ENCODE assay signal across 28 cellular contexts in the genomic region with DNA sequence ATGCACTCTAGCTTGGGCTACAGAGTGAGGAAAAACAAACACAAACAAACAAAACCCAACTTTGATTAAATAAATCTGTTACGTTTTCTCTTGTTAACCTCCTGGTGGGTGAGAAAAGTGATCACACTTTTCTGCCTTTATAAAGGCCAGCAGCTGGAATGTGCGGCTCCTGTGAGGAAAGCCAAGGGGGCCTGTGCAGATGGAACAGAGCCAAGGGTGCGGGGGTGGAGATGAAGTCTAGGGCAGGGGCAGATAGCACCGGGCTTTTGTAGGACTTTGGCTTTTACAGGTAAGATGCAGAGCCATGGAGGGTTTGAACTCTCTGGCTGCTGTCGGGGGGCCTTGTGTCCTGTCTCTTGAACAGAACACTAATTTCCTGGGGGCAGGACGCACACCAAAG. TPM values are rescaled to one million over a fixed set of nuclear protein-coding genes. Genes with fewer than 3 reads are reported as not detected.
DNase-seq lines count a peak whose midpoint lies in the region; ATAC-seq and TF ChIP-seq lines count a peak whose summit lies in the region.
"Had no signal": no experiment of that assay in that cellular context is flagged by ENCODE, and none has a peak within 500 bp of the region (broad histone marks: within the 10 kb centered on the region; RNA-seq: fewer than 3 reads in every experiment).

No MANE protein-coding gene starts in this region.

- no peaks in the 10 kb centered on the region for H3K9me3 ChIP-seq in upper lobe of right lung
- H3K9me3 ChIP-seq: BLaER1, esophagus squamous epithelium, stomach, tibial artery had no signal

- intact Hi-C loops in Right ventricle myocardium inferior (cut with DNase I): no loop called here
- intact Hi-C loops in cardiac septum (cut with DNase I): no loop called here
- intact Hi-C loops in upper lobe of right lung (cut with DNase I): no loop called here

- no peak overlapping the region for H2BK5ac ChIP-seq in mesendoderm (ENCODE audit: low read length)

- no peaks in the 10 kb centered on the region for H3K27me3 Mint-ChIP-seq in type B pancreatic cell
- H3K27me3 Mint-ChIP-seq: activated CD4-positive, alpha-beta T cell treated with anti-CD3 and anti-CD28 coated beads for 36 hours; activated naive CD8-positive, alpha-beta T cell; dendritic cell treated with granulocyte-macrophage colony-stimulating factor and Interleukin-4, amounts not matched to agents 40 ng/mL and 50 ng/mL, for 4 days had no signal

- H3K36me3 Mint-ChIP-seq in type B pancreatic cell: no peaks in the 10 kb centered on the region
- H3K36me3 Mint-ChIP-seq in stimulated activated effector memory CD8-positive, alpha-beta T cell treated with anti-CD3 and anti-CD28 coated beads, Interleukin-12 subunit alpha, Interleukin-12 subunit beta, amount 100 ng/mL, for 72 hours: no peaks in the 10 kb centered on the region
- H3K36me3 Mint-ChIP-seq: activated naive CD8-positive, alpha-beta T cell had no signal

- H3K79me2 ChIP-seq in mesendoderm (ENCODE audit: control insufficient read depth, insufficient read depth, low read length): no peaks in the 10 kb centered on the region

- H3K4me1 ChIP-seq in mesendoderm (ENCODE audit: control insufficient read depth, low read depth, low read length) (peaks cover 10% of the 10 kb centered on the region), upper lobe of right lung (no peaks in the 10 kb centered on the region)
- H3K4me1 ChIP-seq: BLaER1 had no signal

- peaks cover 24% of the 10 kb centered on the region for H3K4me1 Mint-ChIP-seq in type B pancreatic cell (ENCODE audit: unreplicated experiment)
- peaks cover 2% of the 10 kb centered on the region for H3K4me1 Mint-ChIP-seq in stimulated activated effector memory CD8-positive, alpha-beta T cell treated with anti-CD3 and anti-CD28 coated beads, Interleukin-12 subunit alpha, Interleukin-12 subunit beta, amount 100 ng/mL, for 72 hours
- H3K4me1 Mint-ChIP-seq: activated CD4-positive, alpha-beta T cell treated with anti-CD3 and anti-CD28 coated beads for 36 hours had no signal

- H3K18ac ChIP-seq in mesendoderm (ENCODE audit: low read length): no peak overlapping the region

- H3K9ac ChIP-seq in mesendoderm (ENCODE audit: low read length): no peak overlapping the region
- H3K9ac ChIP-seq: BLaER1 had no signal

- no peak overlapping the region for H2BK120ac ChIP-seq in mesendoderm (ENCODE audit: low read depth, low read length)

- H3K36me3 ChIP-seq in mesendoderm (ENCODE audit: control insufficient read depth, insufficient read depth, low read length): no peaks in the 10 kb centered on the region
- H3K36me3 ChIP-seq in upper lobe of right lung: no peaks in the 10 kb centered on the region
- H3K36me3 ChIP-seq: BLaER1, esophagus squamous epithelium, stomach, tibial artery had no signal

- no peak for TF ChIP-seq CTCF in type B pancreatic cell (conservative IDR thresholded peaks at IDR 0.05)
- TF ChIP-seq CTCF in upper lobe of right lung (IDR thresholded peaks at IDR 0.05): no peak

- ATAC-seq in Right ventricle myocardium inferior: no peak
- no peak for ATAC-seq in stimulated activated effector memory CD8-positive, alpha-beta T cell treated with anti-CD3 and anti-CD28 coated beads, Interleukin-12 subunit alpha, Interleukin-12 subunit beta, amount 100 ng/mL, for 72 hours
- ATAC-seq in upper lobe of right lung: no peak
- ATAC-seq: activated CD4-positive, alpha-beta T cell treated with anti-CD3 and anti-CD28 coated beads for 36 hours; activated CD8-positive, alpha-beta T cell treated with anti-CD3 and anti-CD28 coated beads, Interleukin-2, amount 10 ng/mL, durations not matched to agents 7 days and 5 days; left cardiac atrium; PC-3 had no signal

- no peak overlapping the region for H3K4me2 ChIP-seq in mesendoderm (ENCODE audit: low read length)
- H3K4me2 ChIP-seq: BLaER1 had no signal

- H3K27me3 ChIP-seq in mesendoderm (ENCODE audit: insufficient read depth, low read length, poor library complexity) (no peaks in the 10 kb centered on the region), upper lobe of right lung (no peaks in the 10 kb centered on the region)
- H3K27me3 ChIP-seq: BLaER1, esophagus squamous epithelium, stomach, tibial artery had no signal

- no peak overlapping the region for H3K23ac ChIP-seq in mesendoderm (ENCODE audit: low read length)

- H3K27ac ChIP-seq in mesendoderm (ENCODE audit: low read depth, low read length): no peak overlapping the region
- no peak overlapping the region for H3K27ac ChIP-seq in upper lobe of right lung
- H3K27ac ChIP-seq: BLaER1, esophagus squamous epithelium, stomach, tibial artery had no signal

- no CpG with 5 or more reads among the region's 6 CpGs for WGBS in mesendoderm (ENCODE audit: extremely low coverage, insufficient coverage, low lambda C conversion rate)

- H3K56ac ChIP-seq in mesendoderm (ENCODE audit: low read length): peak overlapping the region; percentile 25

- no peak overlapping the region for H4K5ac ChIP-seq in mesendoderm (ENCODE audit: low read length)

- no peak overlapping the region for H3K4me3 Mint-ChIP-seq in type B pancreatic cell
- H3K4me3 Mint-ChIP-seq in stimulated activated effector memory CD8-positive, alpha-beta T cell treated with anti-CD3 and anti-CD28 coated beads, Interleukin-12 subunit alpha, Interleukin-12 subunit beta, amount 100 ng/mL, for 72 hours: no peak overlapping the region
- H3K4me3 Mint-ChIP-seq: activated CD4-positive, alpha-beta T cell treated with anti-CD3 and anti-CD28 coated beads for 36 hours; activated CD8-positive, alpha-beta T cell treated with anti-CD3 and anti-CD28 coated beads, Interleukin-2, amount 10 ng/mL, durations not matched to agents 7 days and 5 days; activated naive CD8-positive, alpha-beta T cell; dendritic cell treated with granulocyte-macrophage colony-stimulating factor and Interleukin-4, amounts not matched to agents 40 ng/mL and 50 ng/mL, for 4 days had no signal

- H3K9me3 Mint-ChIP-seq in type B pancreatic cell: no peaks in the 10 kb centered on the region
- no peaks in the 10 kb centered on the region for H3K9me3 Mint-ChIP-seq in stimulated activated effector memory CD8-positive, alpha-beta T cell treated with anti-CD3 and anti-CD28 coated beads, Interleukin-12 subunit alpha, Interleukin-12 subunit beta, amount 100 ng/mL, for 72 hours
- H3K9me3 Mint-ChIP-seq: dendritic cell treated with granulocyte-macrophage colony-stimulating factor and Interleukin-4, amounts not matched to agents 40 ng/mL and 50 ng/mL, for 4 days had no signal

- H3K4me3 ChIP-seq in mesendoderm (ENCODE audit: low read length) (no peak overlapping the region), upper lobe of right lung (no peak overlapping the region)
- H3K4me3 ChIP-seq: BLaER1, esophagus squamous epithelium, stomach, tibial artery had no signal

- H3K4ac ChIP-seq in mesendoderm (ENCODE audit: low read depth, low read length): no peak overlapping the region

- no peak overlapping the region for H2BK15ac ChIP-seq in mesendoderm (replicated peaks; ENCODE audit: low read depth)

- H3K27ac Mint-ChIP-seq in type B pancreatic cell: peak overlapping the region; percentile 51
- no peak overlapping the region for H3K27ac Mint-ChIP-seq in stimulated activated effector memory CD8-positive, alpha-beta T cell treated with anti-CD3 and anti-CD28 coated beads, Interleukin-12 subunit alpha, Interleukin-12 subunit beta, amount 100 ng/mL, for 72 hours
- H3K27ac Mint-ChIP-seq: activated CD4-positive, alpha-beta T cell treated with anti-CD3 and anti-CD28 coated beads for 36 hours; activated CD8-positive, alpha-beta T cell treated with anti-CD3 and anti-CD28 coated beads, Interleukin-2, amount 10 ng/mL, durations not matched to agents 7 days and 5 days; activated naive CD8-positive, alpha-beta T cell; dendritic cell treated with granulocyte-macrophage colony-stimulating factor and Interleukin-4, amounts not matched to agents 40 ng/mL and 50 ng/mL, for 4 days had no signal

- no peaks in the 10 kb centered on the region for H3K79me1 ChIP-seq in mesendoderm (ENCODE audit: low read length)

- DNase-seq in Right ventricle myocardium inferior (ENCODE audit: missing footprints) (peak; percentile 31), cardiac septum (ENCODE audit: low spot score) (no peak), NCI-H69 (lab: John Stamatoyannopoulos, UW) (peak; percentile 71), mesendoderm (no peak), type B pancreatic cell (ENCODE audit: extremely low spot score, unreplicated experiment) (no peak), upper lobe of right lung (no peak), NCI-H1105 (lab: John Stamatoyannopoulos, UW) (no peak)
- no peak for DNase-seq in stimulated activated effector memory CD8-positive, alpha-beta T cell treated with anti-CD3 and anti-CD28 coated beads, Interleukin-12 subunit alpha, Interleukin-12 subunit beta, amount 100 ng/mL, for 72 hours (ENCODE audit: low spot score in 2 of 2)
- DNase-seq: ACHN; activated CD4-positive, alpha-beta T cell treated with anti-CD3 and anti-CD28 coated beads for 36 hours; activated CD8-positive, alpha-beta T cell treated with anti-CD3 and anti-CD28 coated beads, Interleukin-2, amount 10 ng/mL, durations not matched to agents 7 days and 5 days; activated T-cell treated with anti-CD3 and anti-CD28 coated beads for 4 hours; anterior cingulate cortex; central memory CD4-positive, alpha-beta T cell; esophagus squamous epithelium; left cardiac atrium; mammary epithelial cell; NCI-H1694 treated with DMSO at 0.1 percent for 48 hours; NCI-H82; occipital lobe; PC-3; SHP77; stomach; tibial artery had no signal

- no peak overlapping the region for H4K8ac ChIP-seq in mesendoderm (ENCODE audit: low read depth, low read length)

- H2AK5ac ChIP-seq in mesendoderm (ENCODE audit: low read length): no peak overlapping the region

RNA-seq across cellular contexts. Expression of a gene that starts 40.7 kb away (rescaled TPM):
- total RNA-seq in Right ventricle myocardium inferior (0.08 TPM), cardiac septum (not detected), type B pancreatic cell (ENCODE audit: low replicate concordance) (0.12 and 0.24 TPM in 2 replicates), upper lobe of right lung (0.06 TPM)
- 0.01 TPM for polyA plus RNA-seq in mesendoderm (2013, experiment 1 of 2)
- polyA plus RNA-seq in mesendoderm (2013, experiment 2 of 2): 0.03 TPM
- total RNA-seq: activated CD4-positive, alpha-beta T cell treated with anti-CD3 and anti-CD28 coated beads for 36 hours; activated CD8-positive, alpha-beta T cell treated with anti-CD3 and anti-CD28 coated beads, Interleukin-2, amount 10 ng/mL, durations not matched to agents 7 days and 5 days; mammary epithelial cell; myocyte had no signal

Comparison
In these comparisons a context has a peak if more than half of its experiments do, and no peak if none do; other contexts are left out.
1. DNase-seq: peak in Right ventricle myocardium inferior (single experiment) and NCI-H69 (single experiment); none in cardiac septum (single experiment), mesendoderm (single experiment), type B pancreatic cell (single experiment), stimulated activated effector memory CD8-positive, alpha-beta T cell treated with anti-CD3 and anti-CD28 coated beads, Interleukin-12 subunit alpha, Interleukin-12 subunit beta, amount 100 ng/mL, for 72 hours (0 of 2), upper lobe of right lung (single experiment) and NCI-H1105 (single experiment).